34 cellular contexts compared by ENCODE assay signal in the genomic region with DNA sequence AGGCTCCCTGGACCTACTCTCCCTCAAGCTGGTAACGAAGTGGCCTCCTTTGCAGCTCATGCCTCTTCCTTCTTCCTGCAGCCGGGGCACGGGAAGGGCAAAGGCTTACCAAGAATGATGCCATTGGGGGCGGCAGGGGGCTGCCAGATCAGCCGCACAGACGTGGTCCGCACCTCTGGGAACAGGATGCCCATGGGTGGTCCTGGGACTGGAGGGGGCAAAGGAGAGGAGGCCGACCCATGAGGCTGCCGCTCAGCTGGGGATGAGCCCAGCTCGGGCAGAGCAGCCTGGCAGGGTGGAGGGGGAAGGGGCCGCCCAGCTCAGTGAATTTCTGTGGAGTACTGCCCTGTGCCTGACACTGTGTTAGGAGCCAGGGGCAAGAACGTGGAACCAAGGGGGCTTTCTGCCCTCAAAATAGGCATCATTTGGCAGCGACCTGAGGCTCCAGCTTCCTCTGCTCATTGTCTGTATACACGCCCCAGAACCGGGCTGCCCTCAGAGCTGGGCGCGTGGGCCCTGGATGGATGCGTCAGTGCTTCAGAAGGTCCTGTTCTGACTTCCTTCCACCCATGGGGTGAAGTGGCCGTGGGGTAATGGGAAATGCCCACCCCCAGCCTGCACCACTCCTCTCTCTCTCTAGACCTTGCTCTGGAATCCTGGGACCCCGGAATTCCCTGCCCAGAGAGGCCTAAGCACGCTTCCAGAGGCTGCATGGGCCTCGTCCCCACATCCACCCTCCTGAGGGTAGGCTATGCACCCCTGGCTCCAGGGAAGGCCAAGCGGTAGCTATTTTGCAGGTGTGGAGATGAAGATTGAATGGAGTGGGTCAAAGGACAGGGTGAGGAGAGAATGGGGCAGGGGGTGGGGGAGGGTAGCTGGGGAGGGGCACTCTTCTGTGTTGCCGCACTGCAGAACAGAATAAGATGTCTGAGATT.
"Had no signal": no experiment of that assay in that cellular context is flagged by ENCODE, and none has a peak within 500 bp of the region (broad histone marks: within the 10 kb centered on the region; RNA-seq: fewer than 3 reads in every experiment).

No MANE protein-coding gene starts in this region.

- H3K4me1 ChIP-seq: adrenal gland, body of pancreas, breast epithelium, Peyer's patch had no signal

- H3K4me2 ChIP-seq: KMS-11 had no signal

- H3K4me3 Mint-ChIP-seq: activated CD4-positive, alpha-beta T cell treated with anti-CD3 and anti-CD28 coated beads, Interleukin-2, amount 10 ng/mL, durations not matched to agents 7 days and 5 days; activated naive CD4-positive, alpha-beta T cell treated with anti-CD3 and anti-CD28 coated beads for 36 hours; activated T-cell treated with anti-CD3 and anti-CD28 coated beads, Interleukin-2, amount 50 U/mL, for 4 hours; activated T-helper 1 cell treated with anti-CD3 and anti-CD28 coated beads, Interleukin-12 subunit alpha, Interleukin-12 subunit beta, Interleukin-2, Interleukin-4 antibody, amounts not matched to agents 30 ng/mL and 10 ng/mL and 1 ng/mL, durations not matched to agents 14 hours and 24 hours and 36 hours had no signal

- H3K36me3 ChIP-seq: adrenal gland, breast epithelium, Peyer's patch had no signal

- H3K4me3 ChIP-seq: adrenal gland, body of pancreas, breast epithelium, Peyer's patch had no signal

- H3K4me1 Mint-ChIP-seq: activated CD4-positive, alpha-beta T cell treated with anti-CD3 and anti-CD28 coated beads, Interleukin-2, amount 10 ng/mL, durations not matched to agents 7 days and 5 days had no signal

- DNase-seq: activated CD4-positive, alpha-beta T cell treated with anti-CD3 and anti-CD28 coated beads, Interleukin-2, amount 10 ng/mL, durations not matched to agents 7 days and 5 days; activated CD4-positive, alpha-beta T cell treated with anti-CD3 and anti-CD28 coated beads, Interleukin-2, amount 50 U/mL, for 48 hours; activated CD8-positive, alpha-beta memory T cell treated with anti-CD3 and anti-CD28 coated beads, Interleukin-2, amount 50 U/mL, for 4 hours; activated gamma-delta T cell treated with Interleukin-2 at 50 U/mL for 16 hours; activated naive CD4-positive, alpha-beta T cell treated with anti-CD3 and anti-CD28 coated beads for 36 hours; activated T-cell treated with anti-CD3 and anti-CD28 coated beads for 4 hours; activated T-cell treated with anti-CD3 and anti-CD28 coated beads, Interleukin-2, amount 50 U/mL, for 4 hours; adrenal gland; body of pancreas; MM.1S; MV-4-11; NCI-H1092; NCI-H146; NCI-H187; NCI-H2029 treated with DMSO at 0.1 percent for 48 hours; NCI-H2107; NCI-H2171; NCI-H510A; NCI-H748 treated with DMSO at 0.1 percent for 48 hours; NK-92 treated with Interleukin-12 subunit alpha and Interleukin-12 subunit beta, amount 100 ng/mL, for 24 hours; PC-3; Peyer's patch; RPMI8226; SIG-M5; SW 1271; T-helper 1 cell; T-helper 2 cell; T-helper 9 cell; WERI-Rb-1 had no signal

- H3K36me3 Mint-ChIP-seq: activated naive CD4-positive, alpha-beta T cell treated with anti-CD3 and anti-CD28 coated beads, Interleukin-2, amount 50 U/mL, for 72 hours had no signal

- H3K27me3 Mint-ChIP-seq: activated CD4-positive, alpha-beta T cell treated with anti-CD3 and anti-CD28 coated beads, Interleukin-2, amount 10 ng/mL, durations not matched to agents 7 days and 5 days had no signal

- H3K9me3 Mint-ChIP-seq: activated CD4-positive, alpha-beta T cell treated with anti-CD3 and anti-CD28 coated beads, Interleukin-2, amount 10 ng/mL, durations not matched to agents 7 days and 5 days; activated naive CD4-positive, alpha-beta T cell treated with anti-CD3 and anti-CD28 coated beads for 36 hours; activated naive CD4-positive, alpha-beta T cell treated with anti-CD3 and anti-CD28 coated beads, Interleukin-2, amount 50 U/mL, for 72 hours; activated T-cell treated with anti-CD3 and anti-CD28 coated beads, Interleukin-2, amount 50 U/mL, for 4 hours; activated T-helper 1 cell treated with anti-CD3 and anti-CD28 coated beads, Interleukin-12 subunit alpha, Interleukin-12 subunit beta, Interleukin-2, Interleukin-4 antibody, amounts not matched to agents 30 ng/mL and 10 ng/mL and 1 ng/mL, durations not matched to agents 14 hours and 24 hours and 36 hours had no signal

- FAIRE-seq: astrocyte had no signal

- H3K27ac Mint-ChIP-seq: activated CD4-positive, alpha-beta T cell treated with anti-CD3 and anti-CD28 coated beads, Interleukin-2, amount 10 ng/mL, durations not matched to agents 7 days and 5 days; activated naive CD4-positive, alpha-beta T cell treated with anti-CD3 and anti-CD28 coated beads for 36 hours; activated T-helper 1 cell treated with anti-CD3 and anti-CD28 coated beads, Interleukin-12 subunit alpha, Interleukin-12 subunit beta, Interleukin-2, Interleukin-4 antibody, amounts not matched to agents 30 ng/mL and 10 ng/mL and 1 ng/mL, durations not matched to agents 14 hours and 24 hours and 36 hours had no signal

- H3K27me3 ChIP-seq: adrenal gland, body of pancreas, breast epithelium, Peyer's patch had no signal

- H3K9me3 ChIP-seq: adrenal gland, body of pancreas, breast epithelium, Peyer's patch had no signal

- H3K27ac ChIP-seq: adrenal gland, body of pancreas, breast epithelium, KMS-11, Peyer's patch, WERI-Rb-1 had no signal

- H3K9ac ChIP-seq: KMS-11 had no signal
